16 cellular contexts compared by ENCODE assay signal in the genomic region with DNA sequence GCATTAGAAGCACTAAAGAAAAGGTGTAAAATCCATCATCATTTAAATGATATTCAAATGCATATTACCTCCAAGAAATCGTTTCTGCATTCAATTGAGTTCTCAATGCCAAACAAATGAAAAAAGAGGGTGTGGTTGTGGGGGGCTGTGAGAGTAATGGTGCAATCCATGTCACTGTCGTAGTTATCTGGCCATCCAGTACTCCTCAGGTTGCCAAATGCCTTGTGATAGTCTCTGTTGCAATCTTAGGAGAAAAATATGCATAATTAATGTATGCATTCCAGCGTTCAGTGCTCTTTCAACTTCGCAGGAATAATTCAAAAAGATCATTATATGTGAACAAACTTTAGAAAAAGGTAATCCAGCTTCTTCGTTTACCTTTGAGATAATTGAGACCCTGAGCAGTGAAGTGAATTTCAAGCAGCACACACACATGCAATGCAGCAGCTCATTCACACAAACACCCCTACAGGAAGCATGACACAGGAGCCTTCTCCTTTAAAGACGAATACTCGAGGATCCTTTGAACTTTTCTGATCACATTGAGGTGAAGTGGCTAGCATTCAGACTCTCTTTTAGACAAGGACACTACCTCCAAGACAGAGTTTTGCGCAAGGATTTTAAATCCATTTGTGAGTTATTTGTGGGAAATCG.
"Had no signal": no experiment of that assay in that cellular context is flagged by ENCODE, and none has a peak within 500 bp of the region (broad histone marks: within the 10 kb centered on the region; RNA-seq: fewer than 3 reads in every experiment).

No MANE protein-coding gene starts in this region.

- H3K36me3 Mint-ChIP-seq: activated naive CD4-positive, alpha-beta T cell treated with anti-CD3 and anti-CD28 coated beads, Interleukin-2, amount 10 ng/mL, durations not matched to agents 7 days and 5 days; natural killer cell treated with Interleukin-12 subunit alpha and Interleukin-12 subunit beta and Interleukin-15 and Interleukin-18, amount 100 ng/mL, for 72 hours had no signal

- H3K36me3 ChIP-seq: esophagus squamous epithelium, spleen had no signal

- H3K4me1 ChIP-seq: body of pancreas, esophagus squamous epithelium, spleen had no signal

- H3K27ac ChIP-seq: body of pancreas, esophagus squamous epithelium, spleen had no signal

- H3K9me3 ChIP-seq: body of pancreas, esophagus squamous epithelium, spleen had no signal

- DNase-seq: activated CD4-positive, alpha-beta T cell treated with anti-CD3 and anti-CD28 coated beads, Interleukin-2, amount 10 ng/mL, durations not matched to agents 24 days and 14 days; activated naive CD4-positive, alpha-beta T cell treated with anti-CD3 and anti-CD28 coated beads, Interleukin-2, amount 10 ng/mL, durations not matched to agents 7 days and 5 days; amniotic stem cell; body of pancreas; esophagus squamous epithelium; foreskin fibroblast; islet precursor cell; mammary epithelial cell; spleen; stimulated activated CD4-positive, alpha-beta T cell treated with anti-CD3 and anti-CD28 coated beads, Interleukin-1b, Interleukin-23, amount 100 ng/mL, for 48 hours; trophoblast cell had no signal

- H3K27me3 Mint-ChIP-seq: activated CD4-positive, alpha-beta T cell treated with anti-CD3 and anti-CD28 coated beads, Interleukin-2, amount 10 ng/mL, durations not matched to agents 24 days and 14 days had no signal

- ATAC-seq: body of pancreas; left lobe of liver; natural killer cell treated with Interleukin-12 subunit alpha and Interleukin-12 subunit beta and Interleukin-15 and Interleukin-18, amount 100 ng/mL, for 72 hours; sciatic nerve had no signal

- H3K27me3 ChIP-seq: body of pancreas, esophagus squamous epithelium, spleen had no signal

- H3K4me3 ChIP-seq: body of pancreas, esophagus squamous epithelium, spleen had no signal

- H3K27ac Mint-ChIP-seq: activated naive CD4-positive, alpha-beta T cell treated with anti-CD3 and anti-CD28 coated beads, Interleukin-2, amount 10 ng/mL, durations not matched to agents 7 days and 5 days; activated T-helper 2 cell treated with anti-CD3 and anti-CD28 coated beads, Interferon-gamma antibody, Interleukin-2, Interleukin-4, amounts not matched to agents 10 μg/mL and 5 μg/mL and 100 μg/mL, durations not matched to agents 14 hours and 24 hours and 36 hours; natural killer cell treated with Interleukin-12 subunit alpha and Interleukin-12 subunit beta and Interleukin-15 and Interleukin-18, amount 100 ng/mL, for 72 hours had no signal

- H3K9me3 Mint-ChIP-seq: activated CD4-positive, alpha-beta T cell treated with anti-CD3 and anti-CD28 coated beads, Interleukin-2, amount 10 ng/mL, durations not matched to agents 24 days and 14 days; activated naive CD4-positive, alpha-beta T cell treated with anti-CD3 and anti-CD28 coated beads, Interleukin-2, amount 10 ng/mL, durations not matched to agents 7 days and 5 days; activated T-helper 2 cell treated with anti-CD3 and anti-CD28 coated beads, Interferon-gamma antibody, Interleukin-2, Interleukin-4, amounts not matched to agents 10 μg/mL and 5 μg/mL and 100 μg/mL, durations not matched to agents 14 hours and 24 hours and 36 hours; central memory CD8-positive, alpha-beta T cell; natural killer cell treated with Interleukin-12 subunit alpha and Interleukin-12 subunit beta and Interleukin-15 and Interleukin-18, amount 100 ng/mL, for 72 hours had no signal

- H3K4me1 Mint-ChIP-seq: central memory CD8-positive, alpha-beta T cell had no signal

- H3K4me3 Mint-ChIP-seq: activated CD4-positive, alpha-beta T cell treated with anti-CD3 and anti-CD28 coated beads, Interleukin-2, amount 10 ng/mL, durations not matched to agents 24 days and 14 days; activated naive CD4-positive, alpha-beta T cell treated with anti-CD3 and anti-CD28 coated beads, Interleukin-2, amount 10 ng/mL, durations not matched to agents 7 days and 5 days; central memory CD8-positive, alpha-beta T cell; natural killer cell treated with Interleukin-12 subunit alpha and Interleukin-12 subunit beta and Interleukin-15 and Interleukin-18, amount 100 ng/mL, for 72 hours had no signal
